Comparison of ENCODE assay signal across 1 cellular context in the genomic region with DNA sequence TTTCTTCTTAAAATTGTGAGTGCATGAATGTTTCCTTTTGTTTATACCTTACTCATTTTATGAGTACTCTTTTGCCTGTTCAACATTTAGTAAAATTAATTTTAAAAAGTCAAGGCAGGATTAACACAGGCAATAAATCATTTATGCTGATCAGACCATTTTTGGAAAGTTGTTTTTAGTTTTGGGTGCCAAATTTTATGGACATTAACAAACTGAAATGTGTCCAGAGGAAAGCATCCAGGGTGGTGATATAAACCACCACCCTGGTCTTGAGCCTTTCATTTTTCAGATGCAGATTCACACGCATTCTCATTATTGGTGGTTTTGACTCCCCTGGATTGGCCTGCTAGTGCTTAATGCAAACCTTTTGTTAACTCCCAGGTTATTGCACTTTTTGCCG.
TF ChIP-seq lines count a peak whose summit lies in the region.

No MANE protein-coding gene starts in this region.

TF ChIP-seq in GM23338, 12 proteins besides CTCF, POLR2A, EP300 and RAD21 (continued from another document):
- TF ChIP-seq, protein P1, sequence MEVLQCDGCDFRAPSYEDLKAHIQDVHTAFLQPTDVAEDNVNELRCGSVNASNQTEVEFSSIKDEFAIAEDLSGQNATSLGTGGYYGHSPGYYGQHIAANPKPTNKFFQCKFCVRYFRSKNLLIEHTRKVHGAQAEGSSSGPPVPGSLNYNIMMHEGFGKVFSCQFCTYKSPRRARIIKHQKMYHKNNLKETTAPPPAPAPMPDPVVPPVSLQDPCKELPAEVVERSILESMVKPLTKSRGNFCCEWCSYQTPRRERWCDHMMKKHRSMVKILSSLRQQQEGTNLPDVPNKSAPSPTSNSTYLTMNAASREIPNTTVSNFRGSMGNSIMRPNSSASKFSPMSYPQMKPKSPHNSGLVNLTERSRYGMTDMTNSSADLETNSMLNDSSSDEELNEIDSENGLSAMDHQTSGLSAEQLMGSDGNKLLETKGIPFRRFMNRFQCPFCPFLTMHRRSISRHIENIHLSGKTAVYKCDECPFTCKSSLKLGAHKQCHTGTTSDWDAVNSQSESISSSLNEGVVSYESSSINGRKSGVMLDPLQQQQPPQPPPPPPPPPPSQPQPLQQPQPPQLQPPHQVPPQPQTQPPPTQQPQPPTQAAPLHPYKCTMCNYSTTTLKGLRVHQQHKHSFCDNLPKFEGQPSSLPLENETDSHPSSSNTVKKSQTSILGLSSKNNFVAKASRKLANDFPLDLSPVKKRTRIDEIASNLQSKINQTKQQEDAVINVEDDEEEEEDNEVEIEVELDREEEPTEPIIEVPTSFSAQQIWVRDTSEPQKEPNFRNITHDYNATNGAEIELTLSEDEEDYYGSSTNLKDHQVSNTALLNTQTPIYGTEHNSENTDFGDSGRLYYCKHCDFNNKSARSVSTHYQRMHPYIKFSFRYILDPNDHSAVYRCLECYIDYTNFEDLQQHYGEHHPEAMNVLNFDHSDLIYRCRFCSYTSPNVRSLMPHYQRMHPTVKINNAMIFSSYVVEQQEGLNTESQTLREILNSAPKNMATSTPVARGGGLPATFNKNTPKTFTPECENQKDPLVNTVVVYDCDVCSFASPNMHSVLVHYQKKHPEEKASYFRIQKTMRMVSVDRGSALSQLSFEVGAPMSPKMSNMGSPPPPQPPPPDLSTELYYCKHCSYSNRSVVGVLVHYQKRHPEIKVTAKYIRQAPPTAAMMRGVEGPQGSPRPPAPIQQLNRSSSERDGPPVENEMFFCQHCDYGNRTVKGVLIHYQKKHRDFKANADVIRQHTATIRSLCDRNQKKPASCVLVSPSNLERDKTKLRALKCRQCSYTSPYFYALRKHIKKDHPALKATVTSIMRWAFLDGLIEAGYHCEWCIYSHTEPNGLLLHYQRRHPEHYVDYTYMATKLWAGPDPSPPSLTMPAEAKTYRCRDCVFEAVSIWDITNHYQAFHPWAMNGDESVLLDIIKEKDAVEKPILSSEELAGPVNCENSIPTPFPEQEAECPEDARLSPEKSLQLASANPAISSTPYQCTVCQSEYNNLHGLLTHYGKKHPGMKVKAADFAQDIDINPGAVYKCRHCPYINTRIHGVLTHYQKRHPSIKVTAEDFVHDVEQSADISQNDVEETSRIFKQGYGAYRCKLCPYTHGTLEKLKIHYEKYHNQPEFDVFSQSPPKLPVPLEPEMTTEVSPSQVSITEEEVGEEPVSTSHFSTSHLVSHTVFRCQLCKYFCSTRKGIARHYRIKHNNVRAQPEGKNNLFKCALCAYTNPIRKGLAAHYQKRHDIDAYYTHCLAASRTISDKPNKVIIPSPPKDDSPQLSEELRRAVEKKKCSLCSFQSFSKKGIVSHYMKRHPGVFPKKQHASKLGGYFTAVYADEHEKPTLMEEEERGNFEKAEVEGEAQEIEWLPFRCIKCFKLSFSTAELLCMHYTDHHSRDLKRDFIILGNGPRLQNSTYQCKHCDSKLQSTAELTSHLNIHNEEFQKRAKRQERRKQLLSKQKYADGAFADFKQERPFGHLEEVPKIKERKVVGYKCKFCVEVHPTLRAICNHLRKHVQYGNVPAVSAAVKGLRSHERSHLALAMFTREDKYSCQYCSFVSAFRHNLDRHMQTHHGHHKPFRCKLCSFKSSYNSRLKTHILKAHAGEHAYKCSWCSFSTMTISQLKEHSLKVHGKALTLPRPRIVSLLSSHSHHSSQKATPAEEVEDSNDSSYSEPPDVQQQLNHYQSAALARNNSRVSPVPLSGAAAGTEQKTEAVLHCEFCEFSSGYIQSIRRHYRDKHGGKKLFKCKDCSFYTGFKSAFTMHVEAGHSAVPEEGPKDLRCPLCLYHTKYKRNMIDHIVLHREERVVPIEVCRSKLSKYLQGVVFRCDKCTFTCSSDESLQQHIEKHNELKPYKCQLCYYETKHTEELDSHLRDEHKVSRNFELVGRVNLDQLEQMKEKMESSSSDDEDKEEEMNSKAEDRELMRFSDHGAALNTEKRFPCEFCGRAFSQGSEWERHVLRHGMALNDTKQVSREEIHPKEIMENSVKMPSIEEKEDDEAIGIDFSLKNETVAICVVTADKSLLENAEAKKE (CRISPR knock-in tag; IDR thresholded peaks at IDR 0.05) = no peak
